Comparison of ENCODE assay signal across 8 cellular contexts in the genomic region with DNA sequence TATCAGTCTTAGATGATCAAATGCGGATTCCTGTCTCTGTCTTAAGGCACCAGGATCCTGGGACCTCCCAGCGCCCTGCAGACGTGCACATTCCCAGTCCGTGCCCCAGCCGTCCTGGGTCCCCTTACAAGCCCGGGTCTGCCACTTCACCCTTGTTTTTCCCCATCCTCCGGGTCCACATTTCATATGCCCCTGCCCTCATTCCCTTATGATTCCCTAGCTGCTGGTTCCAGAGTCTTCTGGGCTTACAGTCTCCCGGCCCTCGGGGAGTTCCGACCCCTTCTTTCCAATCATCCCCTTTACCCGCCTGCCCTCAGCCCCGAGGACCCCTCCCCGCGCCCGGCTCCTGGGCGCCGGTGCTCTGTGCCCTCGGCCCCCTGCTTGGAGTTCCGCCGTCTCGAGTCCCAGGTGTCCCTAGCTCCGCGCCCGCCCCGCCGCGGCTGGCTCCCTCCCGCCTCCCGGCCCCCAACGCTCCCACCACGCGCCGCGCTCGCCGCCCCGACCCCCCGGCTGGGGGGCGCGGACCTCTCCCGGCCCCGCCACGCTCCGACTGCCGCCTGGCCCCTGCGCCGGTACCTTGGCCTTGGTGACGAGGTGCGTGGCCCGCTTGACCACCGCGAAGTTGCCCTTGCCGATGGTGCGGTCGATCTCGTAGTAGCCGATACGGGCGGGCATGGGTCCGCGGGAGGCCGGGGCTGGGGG. TPM values are rescaled to one million over a fixed set of nuclear protein-coding genes. Genes with fewer than 3 reads are reported as not detected.
DNase-seq lines count a peak whose midpoint lies in the region; ATAC-seq lines count a peak whose summit lies in the region.

No MANE protein-coding gene starts in this region.

- peak overlapping the region; percentile 81 to 99 (median 97) for H3K4me3 Mint-ChIP-seq in IgD-negative memory B cell

- peaks cover 21% of the 10 kb centered on the region for H3K4me1 ChIP-seq in endocrine pancreas (ENCODE audit: control insufficient read depth, insufficient read depth, low read length)

- peak overlapping the region; percentile 90 for H3K9ac ChIP-seq in endocrine pancreas (ENCODE audit: control insufficient read depth, insufficient read depth, low read length)

- ATAC-seq in GM21528 (IDR thresholded peaks at IDR 0.05; ENCODE audit: low FRiP score, unreplicated experiment), result peak; percentile 25

- no peaks in the 10 kb centered on the region for H3K9me3 ChIP-seq in endocrine pancreas (ENCODE audit: control insufficient read depth, low read length)

- no peaks in the 10 kb centered on the region for H3K27me3 ChIP-seq in endocrine pancreas (ENCODE audit: control insufficient read depth, insufficient read depth, low read length)

- no peaks in the 10 kb centered on the region for H3K27me3 Mint-ChIP-seq in IgD-negative memory B cell

- peak overlapping the region; percentile 95 for H3K27ac ChIP-seq in temporal lobe (ENCODE audit: low read depth, low read length)

- H3K36me3 ChIP-seq in endocrine pancreas (ENCODE audit: control insufficient read depth, insufficient read depth, low read length), result no peaks in the 10 kb centered on the region

- peak; percentile 34 for DNase-seq in EL
- DNase-seq in activated CD4-positive, alpha-beta T cell treated with anti-CD3 and anti-CD28 coated beads, Interleukin-2, amount 50 U/mL, for 4 hours, result peak; percentile 5 to 11
- peak; percentile 25 for DNase-seq in mucosa of gallbladder (ENCODE audit: low spot score)
- DNase-seq in SIG-M5 treated with dmso at 0.1 percent for 504 hours (lab: John Stamatoyannopoulos, UW; ENCODE audit: unreplicated experiment), result no peak

- H3K36me3 Mint-ChIP-seq in IgD-negative memory B cell, result no peaks in the 10 kb centered on the region

- H3K27ac Mint-ChIP-seq in IgD-negative memory B cell, result peak overlapping the region; percentile 87 to 100 (median 95)

- peaks cover 41 to 52% (median 51%) of the 10 kb centered on the region in 3 donors for H3K4me1 Mint-ChIP-seq in IgD-negative memory B cell

- H3K9me3 Mint-ChIP-seq in IgD-negative memory B cell, result no peaks in the 10 kb centered on the region

- H3K4me3 ChIP-seq in endocrine pancreas (ENCODE audit: control insufficient read depth, insufficient read depth, low read length), result peak overlapping the region; percentile 90

RNA-seq across cellular contexts. Expression of a gene that starts 0.5 kb away (rescaled TPM):
- polyA plus RNA-seq in IgD-negative memory B cell, result 25.1 TPM
- total RNA-seq in mucosa of gallbladder (54.6 TPM), temporal lobe (21.6 TPM)

RNA-seq across cellular contexts. Expression of a gene that starts 46.4 kb away (rescaled TPM):
- polyA plus RNA-seq in IgD-negative memory B cell, result 20.6 TPM
- total RNA-seq in mucosa of gallbladder (73.9 TPM), temporal lobe (142 TPM)
